27 cellular contexts compared by ENCODE assay signal in the genomic region with DNA sequence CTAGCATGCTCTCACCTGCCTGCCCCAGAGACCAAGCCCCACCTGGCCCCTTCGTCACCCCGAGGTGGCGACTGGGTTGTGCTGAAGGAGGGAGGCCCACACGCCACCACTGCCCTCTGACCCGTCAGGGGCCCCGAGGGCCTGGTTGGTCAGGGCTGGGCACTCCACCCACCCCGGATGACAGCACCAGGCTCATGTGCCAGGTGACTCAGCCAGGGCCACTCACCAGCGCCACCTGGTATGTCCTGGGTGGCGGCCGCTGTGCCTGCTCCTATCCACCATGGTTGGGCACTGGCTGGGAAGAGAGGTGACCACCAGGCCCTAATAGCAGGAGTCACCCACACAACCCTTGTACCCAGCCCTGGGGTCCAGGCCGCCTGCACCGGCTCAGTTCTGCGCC.
DNase-seq lines count a peak whose midpoint lies in the region; ATAC-seq, FAIRE-seq and TF ChIP-seq lines count a peak whose summit lies in the region.
"Had no signal": no experiment of that assay in that cellular context is flagged by ENCODE, and none has a peak within 500 bp of the region (broad histone marks: within the 10 kb centered on the region; RNA-seq: fewer than 3 reads in every experiment).

No MANE protein-coding gene starts in this region.

- H3K27ac ChIP-seq in PC-3 (ENCODE audit: low read length) (no peak overlapping the region), keratinocyte (ENCODE audit: control insufficient read depth, insufficient read depth, low read length) (no peak overlapping the region)
- H3K27ac ChIP-seq: C4-2B, RWPE1 had no signal

- H3K27me3 ChIP-seq in PC-3 (ENCODE audit: low read length) = peaks cover 9% of the 10 kb centered on the region; the same call in 1 of the 2 replicates
- H3K27me3 ChIP-seq in keratinocyte (ENCODE audit: control insufficient read depth, extremely low read depth, insufficient read depth, low read length) = peaks cover 16% of the 10 kb centered on the region

- H3K4me1 ChIP-seq in PC-3 (ENCODE audit: insufficient read depth, low read length) (no peaks in the 10 kb centered on the region), keratinocyte (ENCODE audit: control insufficient read depth, extremely low read depth, insufficient read depth, low read length) (no peaks in the 10 kb centered on the region)
- H3K4me1 ChIP-seq: Caco-2 had no signal

- CTCF ChIA-PET in PC-3 (lab: Charles Lee) = no interaction called here

- POLR2A ChIA-PET in PC-3 (lab: Charles Lee; ENCODE audit: unreplicated experiment) = no interaction called here

- H3K36me3 ChIP-seq in PC-3 (ENCODE audit: low read depth, low read length) = no peaks in the 10 kb centered on the region
- H3K36me3 ChIP-seq in keratinocyte (ENCODE audit: control insufficient read depth in 2 of 2, extremely low read depth in 1 of 2, insufficient read depth in 2 of 2, low read length in 2 of 2) = no peaks in the 10 kb centered on the region

- BruUV-seq in PC-3 (replicated peaks; lab: Mats Ljungman, UMichigan) = no TSS peak

- no peaks in the 10 kb centered on the region for H3K9me3 ChIP-seq in PC-3 (ENCODE audit: low read length)
- no peaks in the 10 kb centered on the region for H3K9me3 ChIP-seq in keratinocyte (ENCODE audit: control insufficient read depth, low read depth, low read length)
- H3K9me3 ChIP-seq: Caco-2 had no signal

- no peaks in the 10 kb centered on the region for H3F3A ChIP-seq in PC-3 (ENCODE audit: low read length, unreplicated experiment)

- H2AFZ ChIP-seq in PC-3 (ENCODE audit: low read length) (no peak overlapping the region), keratinocyte (ENCODE audit: control insufficient read depth, low read length) (no peak overlapping the region)

- H3K9ac ChIP-seq in PC-3 (ENCODE audit: low read length) (no peak overlapping the region), keratinocyte (ENCODE audit: control insufficient read depth, extremely low read depth, insufficient read depth, low read length) (no peak overlapping the region)

- DNase-seq in A172 (ENCODE audit: low spot score) (peak; percentile 30), PC-3 (peak; percentile 28), keratinocyte (ENCODE audit: low read depth, low spot score) (no peak)
- DNase-seq: Caco-2; CD8-positive, alpha-beta T cell; DMS 273 treated with DMSO at 0.1 percent for 48 hours; DMS79; GF-D8; H9; Kasumi-1; MV-4-11; NCI-H1105 treated with DMSO at 0.1 percent for 48 hours; NCI-H146; NCI-H2029; NCI-H446; NCI-H524 treated with DMSO at 0.1 percent for 48 hours; NCI-H82; SHP77; T-cell had no signal

- no peaks in the 10 kb centered on the region for H3K79me2 ChIP-seq in PC-3 (ENCODE audit: low read length)
- no peaks in the 10 kb centered on the region for H3K79me2 ChIP-seq in keratinocyte (ENCODE audit: control insufficient read depth, insufficient read depth, low read length)

- intact Hi-C loops in PC-3 (cut with micrococcal nuclease) = no loop called here

- H3K4me2 ChIP-seq in PC-3 (ENCODE audit: low read length) (no peak overlapping the region), keratinocyte (ENCODE audit: control insufficient read depth, extremely low read depth, insufficient read depth, low read depth, low read length) (no peak overlapping the region)

- dilution Hi-C loops in keratinocyte (cut with MboI; ENCODE audit: extremely low pct_ligation_motif_present, low sequenced_read_pairs) = no loop called here

- no peaks in the 10 kb centered on the region for H3K9me2 ChIP-seq in PC-3 (replicated peaks; ENCODE audit: low read length)

- H3K9me1 ChIP-seq in keratinocyte (ENCODE audit: control insufficient read depth, extremely low read depth, insufficient read depth, low read length) = no peaks in the 10 kb centered on the region

- no peak for FAIRE-seq in keratinocyte (lab: Jason Lieb, UNC)
- FAIRE-seq: GM12891, GM19239 had no signal

- TF ChIP-seq CTCF in PC-3 (conservative IDR thresholded peaks at IDR 0.05; ENCODE audit: low read depth, low read length) (peak; percentile 34; the same call in 1 of the 2 replicates), keratinocyte (optimal IDR thresholded peaks at IDR 0.05 in 1 of 3, IDR thresholded peaks at IDR 0.05 in 1 of 3, conservative IDR thresholded peaks at IDR 0.05 in 1 of 3; ENCODE audit: extremely low read depth in 1 of 3, insufficient read depth in 2 of 3, low read length in 3 of 3) (peak in 2 of 3 experiments; percentile 20 to 32)

- no peak overlapping the region for H3K4me3 ChIP-seq in PC-3 (ENCODE audit: low read length)
- no peak overlapping the region for H3K4me3 ChIP-seq in keratinocyte (ENCODE audit: control insufficient read depth in 2 of 3, extremely low read depth in 1 of 3, insufficient read depth in 2 of 3, low read depth in 1 of 3, low read length in 3 of 3)

- ATAC-seq in GM21723 (IDR thresholded peaks at IDR 0.05; ENCODE audit: unreplicated experiment) = peak; percentile 27
- no peak; the same call in 1 of the 2 replicates for ATAC-seq in PC-3
- ATAC-seq in HG02981 (IDR thresholded peaks at IDR 0.05; ENCODE audit: unreplicated experiment) = no peak
- ATAC-seq in GM18907 (IDR thresholded peaks at IDR 0.05; ENCODE audit: unreplicated experiment) = no peak
- no peak for ATAC-seq in HG03045 (IDR thresholded peaks at IDR 0.05; ENCODE audit: unreplicated experiment)
- ATAC-seq: CD8-positive, alpha-beta T cell; T-cell had no signal

- no peaks in the 10 kb centered on the region for H4K20me1 ChIP-seq in PC-3 (ENCODE audit: low read length)
- H4K20me1 ChIP-seq in keratinocyte (ENCODE audit: control insufficient read depth, extremely low read depth, insufficient read depth, low read length) = no peaks in the 10 kb centered on the region
